Comparison of ENCODE assay signal across 24 cellular contexts in genomic region chr14:28280997-28281598, GRCh38.
"Had no signal": no experiment of that assay in that cellular context is flagged by ENCODE, and none has a peak within 500 bp of the region (broad histone marks: within the 10 kb centered on the region; RNA-seq: fewer than 3 reads in every experiment).

No MANE protein-coding gene starts in this region.

- FAIRE-seq: colon, kidney had no signal

- H3K79me2 ChIP-seq: hepatocyte, parathyroid adenoma had no signal

- ATAC-seq: esophagus mucosa; gastrocnemius medialis; heart left ventricle; left cardiac atrium; lower lobe of right lung; natural killer cell; stimulated activated effector memory CD8-positive, alpha-beta T cell treated with anti-CD3 and anti-CD28 coated beads, Interleukin-12 subunit alpha, Interleukin-12 subunit beta, amount 100 ng/mL, for 72 hours had no signal

- H3K9me3 ChIP-seq: gastrocnemius medialis, heart left ventricle, left ventricle myocardium inferior, lower lobe of right lung, right atrium auricular region, sigmoid colon, testis, tibial artery had no signal

- H2AFZ ChIP-seq: hepatocyte, neural progenitor cell, parathyroid adenoma had no signal

- H3K4me1 ChIP-seq: gastrocnemius medialis, heart left ventricle, left ventricle myocardium inferior, lower lobe of right lung, neural progenitor cell, parathyroid adenoma, right atrium auricular region, sigmoid colon, testis, tibial artery had no signal

- H3K36me3 ChIP-seq: gastrocnemius medialis, heart left ventricle, left ventricle myocardium inferior, lower lobe of right lung, neural progenitor cell, right atrium auricular region, sigmoid colon, tibial artery had no signal

- H3K27ac ChIP-seq: dorsolateral prefrontal cortex, gastrocnemius medialis, heart left ventricle, hepatocyte, left ventricle myocardium inferior, lower lobe of right lung, neural progenitor cell, parathyroid adenoma, right atrium auricular region, sigmoid colon, testis, tibial artery had no signal

- H3K4me2 ChIP-seq: hepatocyte, neural progenitor cell had no signal

- H3K4me3 ChIP-seq: dorsolateral prefrontal cortex, gastrocnemius medialis, heart left ventricle, hepatocyte, left ventricle myocardium inferior, lower lobe of right lung, neural progenitor cell, right atrium auricular region, sigmoid colon, testis, tibial artery had no signal

- DNase-seq: dorsolateral prefrontal cortex; effector CD4-positive, alpha-beta T cell; foreskin fibroblast; gastrocnemius medialis; heart left ventricle; kidney; left cardiac atrium; left ventricle myocardium inferior; lower lobe of right lung; natural killer cell; sigmoid colon; stimulated activated CD4-positive, alpha-beta T cell treated with anti-CD3 and anti-CD28 coated beads, Interleukin-2, amount 100 ng/mL, for 24 hours; stimulated activated CD4-positive, alpha-beta T cell treated with anti-CD3 and anti-CD28 coated beads, Interleukin-4, amount 100 ng/mL, for 24 hours; stimulated activated naive CD4-positive, alpha-beta T cell treated with Interleukin-2 at 50 U/mL for 16 hours; substantia nigra; testis; tibial artery had no signal

- H3K27me3 ChIP-seq: dorsolateral prefrontal cortex, gastrocnemius medialis, heart left ventricle, hepatocyte, neural progenitor cell, right atrium auricular region, sigmoid colon, testis, tibial artery had no signal

- H3K9ac ChIP-seq: neural progenitor cell, parathyroid adenoma had no signal
